Comparison of ENCODE assay signal across 12 cellular contexts in genomic region chr10:88138319-88138848, GRCh38.
DNase-seq lines count a peak whose midpoint lies in the region; ATAC-seq and TF ChIP-seq lines count a peak whose summit lies in the region.
"Had no signal": no experiment of that assay in that cellular context is flagged by ENCODE, and none has a peak within 500 bp of the region (broad histone marks: within the 10 kb centered on the region; RNA-seq: fewer than 3 reads in every experiment).

No MANE protein-coding gene starts in this region.

- peak; percentile 85 for ATAC-seq in activated CD8-positive, alpha-beta memory T cell treated with anti-CD3 and anti-CD28 coated beads, Interleukin-2, amount 10 ng/mL, durations not matched to agents 7 days and 5 days
- ATAC-seq in HG02588 (IDR thresholded peaks at IDR 0.05; ENCODE audit: unreplicated experiment) (peak; percentile 87), HG03521 (IDR thresholded peaks at IDR 0.05; ENCODE audit: unreplicated experiment) (peak; percentile 84)
- ATAC-seq in stimulated activated memory B cell treated with anti-CD40 and anti-IgM and Interleukin-4, amounts not matched to agents 10 μg/mL and 1 μg/mL and 100 μg/mL, for 72 hours = peak; percentile 78
- ATAC-seq: A549, body of pancreas had no signal

- intact Hi-C loops in A673 (cut with micrococcal nuclease; ENCODE audit: unreplicated experiment) = no loop called here

- no TSS peak for BruUV-seq in A673 (replicated peaks; lab: Mats Ljungman, UMichigan)

- no peak for DNase-seq in activated CD8-positive, alpha-beta memory T cell treated with anti-CD3 and anti-CD28 coated beads, Interleukin-2, amount 10 ng/mL, durations not matched to agents 7 days and 5 days
- DNase-seq in activated CD8-positive, alpha-beta memory T cell treated with anti-CD3 and anti-CD28 coated beads, Interleukin-2, amount 50 U/mL, for 4 hours = no peak
- DNase-seq in A673 (ENCODE audit: low spot score) (no peak), OCI-M2 (lab: John Stamatoyannopoulos, UW; ENCODE audit: unreplicated experiment) (no peak), NCI-H1417 (lab: John Stamatoyannopoulos, UW) (no peak)
- DNase-seq: body of pancreas, head of caudate nucleus had no signal

- H3K36me3 ChIP-seq in A673 (ENCODE audit: insufficient read depth, low read length, poor library complexity, severe bottlenecking) = no peaks in the 10 kb centered on the region

- POLR2A ChIA-PET in A673 (lab: Charles Lee; ENCODE audit: low non-redundant PET) = no interaction called here

- H3K36me3 Mint-ChIP-seq in activated CD8-positive, alpha-beta memory T cell treated with anti-CD3 and anti-CD28 coated beads, Interleukin-2, amount 10 ng/mL, durations not matched to agents 7 days and 5 days = peaks cover 8% of the 10 kb centered on the region
- H3K36me3 Mint-ChIP-seq in stimulated activated memory B cell treated with anti-CD40 and anti-IgM and Interleukin-4, amounts not matched to agents 10 μg/mL and 1 μg/mL and 100 μg/mL, for 72 hours = no peaks in the 10 kb centered on the region

- no peaks in the 10 kb centered on the region for H3K9me3 ChIP-seq in A673 (ENCODE audit: low read depth, low read length, poor library complexity, severe bottlenecking)
- H3K9me3 ChIP-seq: A549, body of pancreas had no signal

- TF ChIP-seq CTCF in A673 (conservative IDR thresholded peaks at IDR 0.05; ENCODE audit: low read depth, low read length) = no peak

- peaks cover 3% of the 10 kb centered on the region for H3K9me3 Mint-ChIP-seq in activated CD8-positive, alpha-beta memory T cell treated with anti-CD3 and anti-CD28 coated beads, Interleukin-2, amount 10 ng/mL, durations not matched to agents 7 days and 5 days (ENCODE audit: low read depth)
- H3K9me3 Mint-ChIP-seq in stimulated activated memory B cell treated with anti-CD40 and anti-IgM and Interleukin-4, amounts not matched to agents 10 μg/mL and 1 μg/mL and 100 μg/mL, for 72 hours = peaks cover 4% of the 10 kb centered on the region

- H3K27ac ChIP-seq in A673 (ENCODE audit: low read depth, low read length, poor library complexity, severe bottlenecking) = no peak overlapping the region
- H3K27ac ChIP-seq: A549, body of pancreas had no signal

- no peak overlapping the region for H3K4me3 ChIP-seq in A673 (ENCODE audit: low read depth, low read length, poor library complexity, severe bottlenecking)
- H3K4me3 ChIP-seq: A549, body of pancreas had no signal

- no peaks in the 10 kb centered on the region for H3K4me1 ChIP-seq in A673 (ENCODE audit: insufficient read depth, low read length, poor library complexity, severe bottlenecking)
- H3K4me1 ChIP-seq: A549 had no signal

- CTCF ChIA-PET in activated CD8-positive, alpha-beta memory T cell treated with anti-CD3 and anti-CD28 coated beads, Interleukin-2, amount 10 ng/mL, durations not matched to agents 7 days and 5 days (lab: Charles Lee) = interaction anchor here (1.2 kb wide), 2 partner anchors 14 to 25 kb away, joined by 3 to 4 read pairs; no protein-coding TSS in a partner anchor
- CTCF ChIA-PET in A673 (lab: Charles Lee) = no interaction called here

- no peaks in the 10 kb centered on the region for H3K27me3 ChIP-seq in A673 (replicated peaks; ENCODE audit: insufficient read depth, low read depth, low read length, poor library complexity)
- H3K27me3 ChIP-seq: body of pancreas had no signal

- peaks cover 4% of the 10 kb centered on the region for H3K27me3 Mint-ChIP-seq in activated CD8-positive, alpha-beta memory T cell treated with anti-CD3 and anti-CD28 coated beads, Interleukin-2, amount 10 ng/mL, durations not matched to agents 7 days and 5 days
- no peaks in the 10 kb centered on the region for H3K27me3 Mint-ChIP-seq in stimulated activated memory B cell treated with anti-CD40 and anti-IgM and Interleukin-4, amounts not matched to agents 10 μg/mL and 1 μg/mL and 100 μg/mL, for 72 hours

- H3K4me1 Mint-ChIP-seq in activated CD8-positive, alpha-beta memory T cell treated with anti-CD3 and anti-CD28 coated beads, Interleukin-2, amount 10 ng/mL, durations not matched to agents 7 days and 5 days = peaks cover 9% of the 10 kb centered on the region
- peaks cover 19% of the 10 kb centered on the region for H3K4me1 Mint-ChIP-seq in stimulated activated memory B cell treated with anti-CD40 and anti-IgM and Interleukin-4, amounts not matched to agents 10 μg/mL and 1 μg/mL and 100 μg/mL, for 72 hours
- H3K4me1 Mint-ChIP-seq: neural crest cell had no signal

- H3K4me3 Mint-ChIP-seq in activated CD8-positive, alpha-beta memory T cell treated with anti-CD3 and anti-CD28 coated beads, Interleukin-2, amount 10 ng/mL, durations not matched to agents 7 days and 5 days = no peak overlapping the region
- no peak overlapping the region for H3K4me3 Mint-ChIP-seq in stimulated activated memory B cell treated with anti-CD40 and anti-IgM and Interleukin-4, amounts not matched to agents 10 μg/mL and 1 μg/mL and 100 μg/mL, for 72 hours
- H3K4me3 Mint-ChIP-seq: neural crest cell had no signal

- H3K27ac Mint-ChIP-seq in activated CD8-positive, alpha-beta memory T cell treated with anti-CD3 and anti-CD28 coated beads, Interleukin-2, amount 10 ng/mL, durations not matched to agents 7 days and 5 days = peak overlapping the region; percentile 9
- no peak overlapping the region for H3K27ac Mint-ChIP-seq in stimulated activated memory B cell treated with anti-CD40 and anti-IgM and Interleukin-4, amounts not matched to agents 10 μg/mL and 1 μg/mL and 100 μg/mL, for 72 hours
